In the genomic region with DNA sequence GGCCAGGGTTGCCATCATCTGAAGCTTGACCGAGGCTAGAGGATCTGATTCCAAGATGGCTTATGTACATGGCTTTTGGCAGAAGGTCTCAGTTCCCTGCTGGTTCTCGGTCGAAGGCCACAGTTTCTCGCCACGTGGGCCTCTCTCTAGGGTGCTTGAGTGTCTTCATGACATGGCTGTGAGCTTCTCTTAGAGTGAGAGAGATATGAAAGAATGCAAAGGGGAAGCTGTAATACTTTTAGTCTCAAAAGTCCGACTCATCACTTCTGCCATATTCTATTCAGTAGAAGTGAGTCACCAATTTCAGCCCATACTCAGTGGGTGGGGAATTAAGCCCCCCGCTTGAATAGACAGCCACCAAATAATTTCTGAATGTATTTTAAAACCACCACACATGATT, we compare ENCODE assay signal across 14 cellular contexts.
DNase-seq lines count a peak whose midpoint lies in the region; ATAC-seq, FAIRE-seq and TF ChIP-seq lines count a peak whose summit lies in the region.
"Had no signal": no experiment of that assay in that cellular context is flagged by ENCODE, and none has a peak within 500 bp of the region (broad histone marks: within the 10 kb centered on the region; RNA-seq: fewer than 3 reads in every experiment).

No MANE protein-coding gene starts in this region.

- FAIRE-seq in keratinocyte (lab: Jason Lieb, UNC), result peak; percentile 29
- no peak for FAIRE-seq in GM19239 (lab: Jason Lieb, UNC)

- H3K27me3 ChIP-seq in keratinocyte (ENCODE audit: control insufficient read depth, extremely low read depth, insufficient read depth, low read length), result no peaks in the 10 kb centered on the region
- H3K27me3 ChIP-seq in tibial nerve, result no peaks in the 10 kb centered on the region
- no peaks in the 10 kb centered on the region for H3K27me3 ChIP-seq in ovary
- H3K27me3 ChIP-seq: BLaER1 had no signal

- CTCF ChIA-PET in activated naive CD4-positive, alpha-beta T cell treated with anti-CD3 and anti-CD28 coated beads for 36 hours (lab: Charles Lee), result interaction anchor here (0.6 kb wide), 1 partner anchor 35 kb away, joined by 3 read pairs; no protein-coding TSS in a partner anchor

- no peak overlapping the region for H2AFZ ChIP-seq in keratinocyte (ENCODE audit: control insufficient read depth, low read length)

- H3K4me1 ChIP-seq in keratinocyte (ENCODE audit: control insufficient read depth, extremely low read depth, insufficient read depth, low read length) (no peaks in the 10 kb centered on the region), tibial nerve (peaks cover 0 to 69% (median 22%) of the 10 kb centered on the region in 4 donors), ovary (ENCODE audit: insufficient read depth) (peaks cover 6% of the 10 kb centered on the region)
- H3K4me1 ChIP-seq: BLaER1 had no signal

- H3K27ac Mint-ChIP-seq in activated naive CD4-positive, alpha-beta T cell treated with anti-CD3 and anti-CD28 coated beads for 36 hours, result no peak overlapping the region
- no peak overlapping the region for H3K27ac Mint-ChIP-seq in T-helper 17 cell
- H3K27ac Mint-ChIP-seq in activated T-helper 2 cell treated with anti-CD3 and anti-CD28 coated beads, Interferon-gamma antibody, Interleukin-2, Interleukin-4, amounts not matched to agents 10 μg/mL and 5 μg/mL and 100 μg/mL, durations not matched to agents 14 hours and 24 hours and 36 hours, result no peak overlapping the region

- no peak overlapping the region for H3K9ac ChIP-seq in keratinocyte (ENCODE audit: control insufficient read depth, extremely low read depth, insufficient read depth, low read length)
- H3K9ac ChIP-seq: BLaER1 had no signal

- no peaks in the 10 kb centered on the region for H3K9me1 ChIP-seq in keratinocyte (ENCODE audit: control insufficient read depth, extremely low read depth, insufficient read depth, low read length)

- dilution Hi-C loops in keratinocyte (cut with MboI; ENCODE audit: extremely low pct_ligation_motif_present, low sequenced_read_pairs), result no loop called here

- no peak overlapping the region for H3K4me3 ChIP-seq in keratinocyte (ENCODE audit: control insufficient read depth in 2 of 3, extremely low read depth in 1 of 3, insufficient read depth in 2 of 3, low read depth in 1 of 3, low read length in 3 of 3)
- no peak overlapping the region for H3K4me3 ChIP-seq in tibial nerve
- H3K4me3 ChIP-seq in ovary, result no peak overlapping the region
- H3K4me3 ChIP-seq: BLaER1 had no signal

- H3K4me2 ChIP-seq in keratinocyte (ENCODE audit: control insufficient read depth, extremely low read depth, insufficient read depth, low read depth, low read length), result no peak overlapping the region
- H3K4me2 ChIP-seq: BLaER1 had no signal

- H3K4me3 Mint-ChIP-seq in activated naive CD4-positive, alpha-beta T cell treated with anti-CD3 and anti-CD28 coated beads for 36 hours, result no peak overlapping the region
- H3K4me3 Mint-ChIP-seq in T-helper 17 cell, result peak overlapping the region; percentile 4
- no peak overlapping the region for H3K4me3 Mint-ChIP-seq in activated T-helper 2 cell treated with anti-CD3 and anti-CD28 coated beads, Interferon-gamma antibody, Interleukin-2, Interleukin-4, amounts not matched to agents 10 μg/mL and 5 μg/mL and 100 μg/mL, durations not matched to agents 14 hours and 24 hours and 36 hours (ENCODE audit: low read depth)

- no peak for TF ChIP-seq EP300 in tibial nerve (IDR thresholded peaks at IDR 0.05)
- no peak for TF ChIP-seq EP300 in ovary (IDR thresholded peaks at IDR 0.05)

- H3K27ac ChIP-seq in keratinocyte (ENCODE audit: control insufficient read depth, insufficient read depth, low read length), result no peak overlapping the region
- peak overlapping the region in 3 of 4 donors; percentile 41 to 85 (median 66) for H3K27ac ChIP-seq in tibial nerve
- no peak overlapping the region for H3K27ac ChIP-seq in ovary
- H3K27ac ChIP-seq: BLaER1 had no signal

- peaks cover 19% of the 10 kb centered on the region for H3K9me3 Mint-ChIP-seq in activated naive CD4-positive, alpha-beta T cell treated with anti-CD3 and anti-CD28 coated beads for 36 hours
- H3K9me3 Mint-ChIP-seq in activated T-helper 2 cell treated with anti-CD3 and anti-CD28 coated beads, Interferon-gamma antibody, Interleukin-2, Interleukin-4, amounts not matched to agents 10 μg/mL and 5 μg/mL and 100 μg/mL, durations not matched to agents 14 hours and 24 hours and 36 hours, result peaks cover 31% of the 10 kb centered on the region

- no peaks in the 10 kb centered on the region for H4K20me1 ChIP-seq in keratinocyte (ENCODE audit: control insufficient read depth, extremely low read depth, insufficient read depth, low read length)

- WGBS in tibial nerve, 2 donors, result 74 to 76% methylated on average over 7 of the region's 7 CpGs
- WGBS in ovary, 3 donors, result 88 to 95% (median 94%) methylated on average over 7 of the region's 7 CpGs

- peaks cover 19% of the 10 kb centered on the region for H3K36me3 Mint-ChIP-seq in activated naive CD4-positive, alpha-beta T cell treated with anti-CD3 and anti-CD28 coated beads for 36 hours (ENCODE audit: low read depth)
- peaks cover 6% of the 10 kb centered on the region for H3K36me3 Mint-ChIP-seq in T-helper 17 cell (ENCODE audit: low read depth)
- H3K36me3 Mint-ChIP-seq in activated T-helper 2 cell treated with anti-CD3 and anti-CD28 coated beads, Interferon-gamma antibody, Interleukin-2, Interleukin-4, amounts not matched to agents 10 μg/mL and 5 μg/mL and 100 μg/mL, durations not matched to agents 14 hours and 24 hours and 36 hours (ENCODE audit: low read depth), result peaks cover 51% of the 10 kb centered on the region

- intact Hi-C loops in activated naive CD4-positive, alpha-beta T cell treated with anti-CD3 and anti-CD28 coated beads for 36 hours (cut with micrococcal nuclease), result no loop called here
- intact Hi-C loops in activated T-helper 2 cell treated with anti-CD3 and anti-CD28 coated beads, Interferon-gamma antibody, Interleukin-2, Interleukin-4, amounts not matched to agents 10 μg/mL and 5 μg/mL and 100 μg/mL, durations not matched to agents 14 hours and 24 hours and 36 hours (cut with micrococcal nuclease), result no loop called here
- intact Hi-C loops in ovary (cut with DNase I), result no loop called here

- no peak for ATAC-seq in T-helper 17 cell

- peak; percentile 6 for DNase-seq in activated naive CD4-positive, alpha-beta T cell treated with Interleukin-2 at 50 U/mL for 16 hours
- no peak for DNase-seq in activated naive CD4-positive, alpha-beta T cell treated with anti-CD3 and anti-CD28 coated beads for 36 hours
- DNase-seq in T-helper 17 cell (no peak), keratinocyte (ENCODE audit: low read depth, low spot score) (no peak), tibial nerve (ENCODE audit: low spot score in 2 of 2) (no peak), GM19239 (ENCODE audit: insufficient read length, low spot score) (no peak), ovary (no peak)
- no peak for DNase-seq in activated T-helper 2 cell treated with anti-CD3 and anti-CD28 coated beads, Interferon-gamma antibody, Interleukin-2, Interleukin-4, amounts not matched to agents 10 μg/mL and 5 μg/mL and 100 μg/mL, durations not matched to agents 14 hours and 24 hours and 36 hours (ENCODE audit: low spot score)
- DNase-seq: caudate nucleus; glutamatergic neuron; midbrain; NCI-H2171; stimulated activated CD4-positive, alpha-beta T cell treated with anti-CD3 and anti-CD28 coated beads, Interleukin-12 subunit alpha, Interleukin-12 subunit beta, amount 100 ng/mL, for 4 hours had no signal

- peaks cover 15% of the 10 kb centered on the region for H3K79me2 ChIP-seq in keratinocyte (ENCODE audit: control insufficient read depth, insufficient read depth, low read length)

- H3K9me3 ChIP-seq in T-helper 17 cell (ENCODE audit: control insufficient read depth, low read length, poor library complexity, severe bottlenecking), result no peaks in the 10 kb centered on the region
- H3K9me3 ChIP-seq in keratinocyte (ENCODE audit: control insufficient read depth, low read depth, low read length), result no peaks in the 10 kb centered on the region
- peaks cover 0 to 6% (median 0%) of the 10 kb centered on the region in 4 donors for H3K9me3 ChIP-seq in tibial nerve
- H3K9me3 ChIP-seq in ovary, result no peaks in the 10 kb centered on the region

- H3K27me3 Mint-ChIP-seq in activated naive CD4-positive, alpha-beta T cell treated with anti-CD3 and anti-CD28 coated beads for 36 hours (ENCODE audit: low read depth), result no peaks in the 10 kb centered on the region
- H3K27me3 Mint-ChIP-seq in T-helper 17 cell, result no peaks in the 10 kb centered on the region
- H3K27me3 Mint-ChIP-seq in activated T-helper 2 cell treated with anti-CD3 and anti-CD28 coated beads, Interferon-gamma antibody, Interleukin-2, Interleukin-4, amounts not matched to agents 10 μg/mL and 5 μg/mL and 100 μg/mL, durations not matched to agents 14 hours and 24 hours and 36 hours (ENCODE audit: low read depth), result no peaks in the 10 kb centered on the region

- TF ChIP-seq POLR2A in tibial nerve (IDR thresholded peaks at IDR 0.05) (no peak), ovary (IDR thresholded peaks at IDR 0.05) (no peak)

- TF ChIP-seq CTCF in keratinocyte (optimal IDR thresholded peaks at IDR 0.05 in 1 of 3, IDR thresholded peaks at IDR 0.05 in 1 of 3, conservative IDR thresholded peaks at IDR 0.05 in 1 of 3; ENCODE audit: extremely low read depth in 1 of 3, insufficient read depth in 2 of 3, low read length in 3 of 3) (no peak), tibial nerve (IDR thresholded peaks at IDR 0.05) (no peak), ovary (IDR thresholded peaks at IDR 0.05) (no peak)

- H3K4me1 Mint-ChIP-seq in activated naive CD4-positive, alpha-beta T cell treated with anti-CD3 and anti-CD28 coated beads for 36 hours (ENCODE audit: low read depth), result peaks cover 46% of the 10 kb centered on the region
- H3K4me1 Mint-ChIP-seq in T-helper 17 cell, result peaks cover 34% of the 10 kb centered on the region
- H3K4me1 Mint-ChIP-seq in activated T-helper 2 cell treated with anti-CD3 and anti-CD28 coated beads, Interferon-gamma antibody, Interleukin-2, Interleukin-4, amounts not matched to agents 10 μg/mL and 5 μg/mL and 100 μg/mL, durations not matched to agents 14 hours and 24 hours and 36 hours (ENCODE audit: low read depth), result peaks cover 28% of the 10 kb centered on the region

- H3K36me3 ChIP-seq in keratinocyte (ENCODE audit: control insufficient read depth in 2 of 2, extremely low read depth in 1 of 2, insufficient read depth in 2 of 2, low read length in 2 of 2) (no peaks in the 10 kb centered on the region), tibial nerve (no peaks in the 10 kb centered on the region), ovary (no peaks in the 10 kb centered on the region)

Comparison
In these comparisons a context has a peak if more than half of its experiments do, and no peak if none do; other contexts are left out.
1. H3K27ac ChIP-seq: peak in tibial nerve (3 of 4); none in keratinocyte (single experiment) and ovary (0 of 2).